Comparison of ENCODE assay signal across 17 cellular contexts in genomic region chr1:243728192-243728570, GRCh38.
DNase-seq lines count a peak whose midpoint lies in the region; ATAC-seq and TF ChIP-seq lines count a peak whose summit lies in the region.
"Had no signal": no experiment of that assay in that cellular context is flagged by ENCODE, and none has a peak within 500 bp of the region (broad histone marks: within the 10 kb centered on the region; RNA-seq: fewer than 3 reads in every experiment).

No MANE protein-coding gene starts in this region.

- no peaks in the 10 kb centered on the region for H3K36me3 ChIP-seq in lower lobe of right lung
- H3K36me3 ChIP-seq: adrenal gland, BE2C, WERI-Rb-1 had no signal

- ATAC-seq in GM18519 (IDR thresholded peaks at IDR 0.05; ENCODE audit: low FRiP score, unreplicated experiment): peak; percentile 11
- ATAC-seq in GM21526 (IDR thresholded peaks at IDR 0.05; ENCODE audit: low FRiP score, unreplicated experiment): peak; percentile 35
- ATAC-seq in HG03280 (IDR thresholded peaks at IDR 0.05; ENCODE audit: unreplicated experiment): peak; percentile 12
- ATAC-seq in lower lobe of right lung: no peak
- no peak for ATAC-seq in activated naive CD4-positive, alpha-beta T cell treated with anti-CD3 and anti-CD28 coated beads, Interleukin-2, amount 50 U/mL, for 72 hours
- ATAC-seq: stimulated activated naive CD8-positive, alpha-beta T cell treated with anti-CD3 and anti-CD28 coated beads, Interleukin-15, amount 100 ng/mL, for 72 hours had no signal

- H3K4me3 ChIP-seq in lower lobe of right lung: no peak overlapping the region
- H3K4me3 ChIP-seq: adrenal gland had no signal

- H3K27ac Mint-ChIP-seq in activated naive CD4-positive, alpha-beta T cell treated with anti-CD3 and anti-CD28 coated beads, Interleukin-2, amount 50 U/mL, for 72 hours: no peak overlapping the region
- H3K27ac Mint-ChIP-seq: activated T-cell treated with anti-CD3 and anti-CD28 coated beads, Interleukin-2, amount 50 U/mL, for 24 hours; stimulated activated naive CD8-positive, alpha-beta T cell treated with anti-CD3 and anti-CD28 coated beads, Interleukin-15, amount 100 ng/mL, for 72 hours had no signal

- intact Hi-C loops in lower lobe of right lung (cut with DNase I): no loop called here

- H3K9me3 Mint-ChIP-seq in activated naive CD4-positive, alpha-beta T cell treated with anti-CD3 and anti-CD28 coated beads, Interleukin-2, amount 50 U/mL, for 72 hours: peaks cover 0 to 5% of the 10 kb centered on the region in 2 donors
- H3K9me3 Mint-ChIP-seq: stimulated activated naive CD8-positive, alpha-beta T cell treated with anti-CD3 and anti-CD28 coated beads, Interleukin-15, amount 100 ng/mL, for 72 hours had no signal

- DNase-seq in lower lobe of right lung (no peak), DMS114 treated with DMSO at 0.1 percent for 48 hours (lab: John Stamatoyannopoulos, UW; ENCODE audit: unreplicated experiment) (no peak), COLO829 (ENCODE audit: low spot score) (no peak)
- DNase-seq in stimulated activated CD4-positive, alpha-beta T cell treated with anti-CD3 and anti-CD28 coated beads, Interleukin-2, amount 100 ng/mL, for 24 hours: no peak
- no peak for DNase-seq in activated naive CD4-positive, alpha-beta T cell treated with anti-CD3 and anti-CD28 coated beads, Interleukin-2, amount 50 U/mL, for 72 hours (ENCODE audit: low spot score in 2 of 2)
- DNase-seq: activated T-cell treated with anti-CD3 and anti-CD28 coated beads, Interleukin-2, amount 50 U/mL, for 24 hours; adrenal gland; BE2C; dermis blood vessel endothelial cell; NCI-H1694; SHP77 treated with DMSO at 0.1 percent for 48 hours; stimulated activated CD4-positive, alpha-beta T cell treated with anti-CD3 and anti-CD28 coated beads, Interleukin-4, amount 100 ng/mL, for 4 hours; stimulated activated naive CD8-positive, alpha-beta T cell treated with anti-CD3 and anti-CD28 coated beads, Interleukin-15, amount 100 ng/mL, for 72 hours; WERI-Rb-1 had no signal

- H3K36me3 Mint-ChIP-seq in activated naive CD4-positive, alpha-beta T cell treated with anti-CD3 and anti-CD28 coated beads, Interleukin-2, amount 50 U/mL, for 72 hours: peaks cover 6 to 21% of the 10 kb centered on the region in 2 donors

- H3K27me3 ChIP-seq in lower lobe of right lung (ENCODE audit: low read depth): no peaks in the 10 kb centered on the region
- H3K27me3 ChIP-seq: adrenal gland, BE2C had no signal

- TF ChIP-seq CTCF in lower lobe of right lung (IDR thresholded peaks at IDR 0.05): no peak

- peaks cover 33% of the 10 kb centered on the region for H3K4me1 ChIP-seq in lower lobe of right lung
- H3K4me1 ChIP-seq: BE2C had no signal

- no peaks in the 10 kb centered on the region for H3K9me3 ChIP-seq in lower lobe of right lung
- H3K9me3 ChIP-seq: BE2C had no signal

- H3K27ac ChIP-seq in lower lobe of right lung: peak overlapping the region; percentile 38
- H3K27ac ChIP-seq: WERI-Rb-1 had no signal

Comparison
In these comparisons a context has a peak if more than half of its experiments do, and no peak if none do; other contexts are left out.
1. ATAC-seq: peak in GM18519 (single experiment), GM21526 (single experiment) and HG03280 (single experiment); none in lower lobe of right lung (0 of 2) and activated naive CD4-positive, alpha-beta T cell treated with anti-CD3 and anti-CD28 coated beads, Interleukin-2, amount 50 U/mL, for 72 hours (0 of 2).